Comparison of ENCODE assay signal across 8 cellular contexts in genomic region chr14:35402323-35403084, GRCh38. TPM values are rescaled to one million over a fixed set of nuclear protein-coding genes. Genes with fewer than 3 reads are reported as not detected.
A peak's percentile ranks its signal among the peaks of the same experiment; 100 is the strongest.
DNase-seq lines count a peak whose midpoint lies in the region; ATAC-seq, FAIRE-seq and TF ChIP-seq lines count a peak whose summit lies in the region.

No MANE protein-coding gene starts in this region.

- DNase-seq in cardiac muscle cell (ENCODE audit: low read depth in 1 of 2, low spot score in 1 of 2) (no peak), Right ventricle myocardium superior (no peak), astrocyte (ENCODE audit: low read depth) (no peak), right lobe of liver (peak; percentile 49 to 77 (median 59)), germinal center (ENCODE audit: low spot score) (no peak), NCI-H2196 treated with DMSO at 0.1 percent for 48 hours (lab: John Stamatoyannopoulos, UW; ENCODE audit: unreplicated experiment) (no peak)

- H3K79me2 ChIP-seq in astrocyte (ENCODE audit: insufficient read depth, low read length), result peaks cover 18% of the 10 kb centered on the region

- WGBS in right lobe of liver (ENCODE audit: insufficient coverage, low coverage, low lambda C conversion rate, missing lambda C conversion rate), result 6% methylated on average over 13 of the region's 13 CpGs

- peak overlapping the region; percentile 79 for H3K4me3 ChIP-seq in cardiac muscle cell
- peak overlapping the region; percentile 69 for H3K4me3 ChIP-seq in astrocyte (ENCODE audit: insufficient read depth, low read depth, low read length)
- peak overlapping the region; percentile 72 to 81 (median 79) for H3K4me3 ChIP-seq in right lobe of liver
- H3K4me3 ChIP-seq in stomach smooth muscle (ENCODE audit: low read length in 2 of 2), result peak overlapping the region; percentile 87 to 95

- H3K9me3 ChIP-seq in cardiac muscle cell (ENCODE audit: low read depth) (no peaks in the 10 kb centered on the region), astrocyte (ENCODE audit: insufficient read depth, low read depth, low read length) (no peaks in the 10 kb centered on the region), right lobe of liver (no peaks in the 10 kb centered on the region), stomach smooth muscle (ENCODE audit: control insufficient read depth in 2 of 2, low read length in 2 of 2) (no peaks in the 10 kb centered on the region)

- H3K27me3 ChIP-seq in cardiac muscle cell (no peaks in the 10 kb centered on the region), astrocyte (ENCODE audit: insufficient read depth, low read length) (no peaks in the 10 kb centered on the region), right lobe of liver (no peaks in the 10 kb centered on the region), stomach smooth muscle (ENCODE audit: control insufficient read depth in 1 of 2, insufficient read depth in 2 of 2, low read length in 2 of 2) (no peaks in the 10 kb centered on the region)

- intact Hi-C loops in Right ventricle myocardium superior (cut with DNase I), result loop anchor here (2.0 kb wide), 1 partner anchor 110 kb away; the partner anchor contains the start of gene PSMA6
- intact Hi-C loops in right lobe of liver (cut with DNase I), result loop anchor here (5.0 kb wide), 1 partner anchor 65 kb away; no protein-coding TSS in a partner anchor

- H3K36me3 Mint-ChIP-seq in astrocyte (ENCODE audit: low read depth, unreplicated experiment), result peaks cover 4% of the 10 kb centered on the region

- H3K27me3 Mint-ChIP-seq in astrocyte (ENCODE audit: low read depth, unreplicated experiment), result no peaks in the 10 kb centered on the region

- TF ChIP-seq POLR2A in right lobe of liver (IDR thresholded peaks at IDR 0.05), result no peak

- H3K4me2 ChIP-seq in astrocyte (ENCODE audit: low read length), result peak overlapping the region; percentile 89

- peak overlapping the region; percentile 90 for H3K4me3 Mint-ChIP-seq in astrocyte (ENCODE audit: unreplicated experiment)

- H3K36me3 ChIP-seq in cardiac muscle cell (peaks cover 28% of the 10 kb centered on the region), astrocyte (ENCODE audit: insufficient read depth, low read length) (peaks cover 36% of the 10 kb centered on the region), right lobe of liver (peaks cover 8 to 36% (median 31%) of the 10 kb centered on the region in 4 donors), stomach smooth muscle (ENCODE audit: control insufficient read depth in 2 of 2, insufficient read depth in 2 of 2, low read length in 2 of 2) (peaks cover 36% of the 10 kb centered on the region in 2 donors)

- ATAC-seq in Right ventricle myocardium superior (ENCODE audit: poor library complexity) (no peak), right lobe of liver (peak in 3 of 4 donors; percentile 0 to 4 (median 1)), GM21360 (IDR thresholded peaks at IDR 0.05; ENCODE audit: unreplicated experiment) (no peak)

- no peak for FAIRE-seq in astrocyte (lab: Jason Lieb, UNC)

- H3K27ac Mint-ChIP-seq in astrocyte (ENCODE audit: unreplicated experiment), result no peak overlapping the region

- H3K9me3 Mint-ChIP-seq in astrocyte (ENCODE audit: unreplicated experiment), result no peaks in the 10 kb centered on the region

- TF ChIP-seq CTCF in cardiac muscle cell (IDR thresholded peaks at IDR 0.05; ENCODE audit: low read depth, low read length) (no peak), astrocyte (IDR thresholded peaks at IDR 0.05; ENCODE audit: insufficient read depth, low read depth, low read length) (no peak), right lobe of liver (IDR thresholded peaks at IDR 0.05) (no peak)

- H3K27ac ChIP-seq in cardiac muscle cell, result peak overlapping the region; percentile 94
- H3K27ac ChIP-seq in astrocyte (ENCODE audit: low read depth, low read length), result peak overlapping the region; percentile 90
- H3K27ac ChIP-seq in right lobe of liver, result peak overlapping the region; percentile 99
- H3K27ac ChIP-seq in stomach smooth muscle (ENCODE audit: low read length), result peak overlapping the region; percentile 97

- H4K20me1 ChIP-seq in astrocyte (ENCODE audit: insufficient read depth, low read length), result peaks cover 34% of the 10 kb centered on the region

- H3K4me1 ChIP-seq in cardiac muscle cell (ENCODE audit: low read depth), result peaks cover 34% of the 10 kb centered on the region
- H3K4me1 ChIP-seq in astrocyte (ENCODE audit: insufficient read depth, low read length), result peaks cover 33% of the 10 kb centered on the region
- peaks cover 0 to 34% (median 7%) of the 10 kb centered on the region in 4 donors for H3K4me1 ChIP-seq in right lobe of liver
- peaks cover 51% of the 10 kb centered on the region for H3K4me1 ChIP-seq in stomach smooth muscle (ENCODE audit: control insufficient read depth, insufficient read depth, low read length)

- no peak overlapping the region for H2AFZ ChIP-seq in astrocyte (ENCODE audit: low read depth, low read length)

- H3K4me1 Mint-ChIP-seq in astrocyte (ENCODE audit: low read depth, unreplicated experiment), result peaks cover 36% of the 10 kb centered on the region

- H3K9ac ChIP-seq in astrocyte (ENCODE audit: low read length) (peak overlapping the region; percentile 95), stomach smooth muscle (ENCODE audit: low read length in 2 of 2) (peak overlapping the region; percentile 79 to 95)

RNA-seq across cellular contexts. Expression of gene NFKBIA, which starts 2.0 kb away (rescaled TPM):
- total RNA-seq in cardiac muscle cell (99.6 and 148 TPM in 2 replicates), Right ventricle myocardium superior (73.3 TPM), astrocyte (35.5 and 38.1 TPM in 2 replicates), right lobe of liver (100 to 1,000 TPM in 3 of 6 experiments, 10 to 100 TPM in 3; 84.8 to 140 (median 106) TPM)
- 64.1 and 79.1 TPM in 2 replicates for polyA plus RNA-seq in cardiac muscle cell

Comparison
In these comparisons a context has a peak if more than half of its experiments do, and no peak if none do; other contexts are left out.
1. DNase-seq: peak in right lobe of liver (3 of 3); none in cardiac muscle cell (0 of 2), Right ventricle myocardium superior (single experiment), astrocyte (single experiment), germinal center (single experiment) and NCI-H2196 treated with DMSO at 0.1 percent for 48 hours (single experiment).
2. ATAC-seq: peak in right lobe of liver (3 of 4); none in Right ventricle myocardium superior (single experiment) and GM21360 (single experiment).
3. Peak in every context shown above with its lines, with median percentiles within 50 percentile points of each other: H3K27ac ChIP-seq and H3K4me3 ChIP-seq.